8 cellular contexts compared by ENCODE assay signal in genomic region chr2:28567076-28567471, GRCh38.
DNase-seq lines count a peak whose midpoint lies in the region; ATAC-seq and TF ChIP-seq lines count a peak whose summit lies in the region.

No MANE protein-coding gene starts in this region.

- H3K4me1 ChIP-seq in A673 (ENCODE audit: insufficient read depth, low read length, poor library complexity, severe bottlenecking) (no peaks in the 10 kb centered on the region), lower lobe of right lung (peaks cover 11% of the 10 kb centered on the region), testis (no peaks in the 10 kb centered on the region)

- TF ChIP-seq CTCF in A673 (conservative IDR thresholded peaks at IDR 0.05; ENCODE audit: low read depth, low read length) = no peak; the same call in 1 of the 2 replicates
- peak; percentile 48 for TF ChIP-seq CTCF in lower lobe of right lung (IDR thresholded peaks at IDR 0.05)
- no peak for TF ChIP-seq CTCF in testis (IDR thresholded peaks at IDR 0.05)

- peak; percentile 20 for ATAC-seq in GM19035 (IDR thresholded peaks at IDR 0.05; ENCODE audit: unreplicated experiment)
- peak; percentile 31 to 61 for ATAC-seq in lower lobe of right lung
- ATAC-seq in GM21737 (IDR thresholded peaks at IDR 0.05; ENCODE audit: unreplicated experiment) = no peak
- ATAC-seq in HG03565 (IDR thresholded peaks at IDR 0.05; ENCODE audit: unreplicated experiment) = no peak

- H3K9me3 ChIP-seq in A673 (ENCODE audit: low read depth, low read length, poor library complexity, severe bottlenecking) = no peaks in the 10 kb centered on the region
- H3K9me3 ChIP-seq in lower lobe of right lung = no peaks in the 10 kb centered on the region
- no peaks in the 10 kb centered on the region for H3K9me3 ChIP-seq in testis

- intact Hi-C loops in A673 (cut with micrococcal nuclease; ENCODE audit: unreplicated experiment) = loop anchor here (5.0 to 10.0 kb wide), 2 partner anchors 185 to 328 kb away; partner anchors contain the start of genes PPP1CB and WDR43
- intact Hi-C loops in lower lobe of right lung (cut with DNase I) = no loop called here
- intact Hi-C loops in testis (cut with DNase I; ENCODE audit: low total_unique reads) = no loop called here

- CTCF ChIA-PET in A673 (lab: Charles Lee) = interaction anchor here (0.6 to 1.4 kb wide), 13 partner anchors 11 to 1545 kb away, joined by 4 to 13 read pairs (median 7); partner anchors contain the start of gene TRMT61B

- POLR2A ChIA-PET in A673 (lab: Charles Lee; ENCODE audit: low non-redundant PET) = no interaction called here

- H3K27me3 ChIP-seq in A673 (replicated peaks; ENCODE audit: insufficient read depth, low read depth, low read length, poor library complexity) = no peaks in the 10 kb centered on the region
- H3K27me3 ChIP-seq in lower lobe of right lung (ENCODE audit: low read depth) = no peaks in the 10 kb centered on the region
- H3K27me3 ChIP-seq in testis = no peaks in the 10 kb centered on the region

- TF ChIP-seq POLR2A in testis (IDR thresholded peaks at IDR 0.05) = no peak

- H3K36me3 ChIP-seq in A673 (ENCODE audit: insufficient read depth, low read length, poor library complexity, severe bottlenecking) (no peaks in the 10 kb centered on the region), lower lobe of right lung (no peaks in the 10 kb centered on the region), testis (ENCODE audit: low read depth, missing control alignments) (no peaks in the 10 kb centered on the region)

- 0 to 3% methylated on average over 13 of the region's 13 CpGs for WGBS in testis, 2 donors

- DNase-seq in A673 (ENCODE audit: low spot score) = peak; percentile 21
- peak; percentile 22 for DNase-seq in NCI-H774 (lab: John Stamatoyannopoulos, UW)
- peak; percentile 41 for DNase-seq in cerebellum (ENCODE audit: low spot score)
- no peak for DNase-seq in lower lobe of right lung
- DNase-seq in testis = peak; percentile 41

- H3K4me3 ChIP-seq in A673 (ENCODE audit: low read depth, low read length, poor library complexity, severe bottlenecking) = peak overlapping the region; percentile 55
- peak overlapping the region; percentile 71 for H3K4me3 ChIP-seq in lower lobe of right lung
- H3K4me3 ChIP-seq in testis = peak overlapping the region; percentile 68 to 75

- BruUV-seq in A673 (replicated peaks; lab: Mats Ljungman, UMichigan) = no TSS peak

- H3K27ac ChIP-seq in A673 (ENCODE audit: low read depth, low read length, poor library complexity, severe bottlenecking) (no peak overlapping the region), lower lobe of right lung (peak overlapping the region; percentile 67), testis (peak overlapping the region; percentile 54 to 56)

Comparison
In these comparisons a context has a peak if more than half of its experiments do, and no peak if none do; other contexts are left out.
1. ATAC-seq: peak in GM19035 (single experiment) and lower lobe of right lung (2 of 2); none in GM21737 (single experiment) and HG03565 (single experiment).
2. Peak in every context shown above with its lines, with median percentiles within 50 percentile points of each other: H3K4me3 ChIP-seq.